1 cellular context compared by ENCODE assay signal in the genomic region with DNA sequence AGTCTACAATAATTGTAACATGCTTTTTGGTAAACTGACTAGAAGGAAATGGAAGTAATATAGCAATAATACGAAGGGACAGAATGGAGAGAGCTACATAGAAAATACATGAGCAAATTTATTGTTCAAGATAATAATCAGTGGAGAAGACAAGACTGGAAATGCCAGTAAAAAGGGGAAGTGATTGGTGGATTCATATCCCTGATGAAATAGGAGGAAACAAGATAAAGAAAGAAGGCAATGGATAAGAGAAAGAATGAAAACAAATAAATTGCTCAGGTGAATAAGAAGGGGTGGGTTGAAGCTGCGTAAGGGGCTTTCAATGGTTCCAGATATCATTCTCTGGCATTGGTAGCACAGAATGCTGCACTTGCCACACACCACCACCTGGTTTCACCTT.
TF ChIP-seq lines count a peak whose summit lies in the region.

No MANE protein-coding gene starts in this region.

TF ChIP-seq in WTC11, 78 proteins besides CTCF, POLR2A, EP300 and RAD21 (continued from another document):
- TF ChIP-seq PRDM15 (CRISPR knock-in tag; IDR thresholded peaks at IDR 0.05), result no peak
- TF ChIP-seq, protein P1, sequence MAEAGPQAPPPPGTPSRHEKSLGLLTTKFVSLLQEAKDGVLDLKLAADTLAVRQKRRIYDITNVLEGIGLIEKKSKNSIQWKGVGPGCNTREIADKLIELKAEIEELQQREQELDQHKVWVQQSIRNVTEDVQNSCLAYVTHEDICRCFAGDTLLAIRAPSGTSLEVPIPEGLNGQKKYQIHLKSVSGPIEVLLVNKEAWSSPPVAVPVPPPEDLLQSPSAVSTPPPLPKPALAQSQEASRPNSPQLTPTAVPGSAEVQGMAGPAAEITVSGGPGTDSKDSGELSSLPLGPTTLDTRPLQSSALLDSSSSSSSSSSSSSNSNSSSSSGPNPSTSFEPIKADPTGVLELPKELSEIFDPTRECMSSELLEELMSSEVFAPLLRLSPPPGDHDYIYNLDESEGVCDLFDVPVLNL (CRISPR knock-in tag; IDR thresholded peaks at IDR 0.05; ENCODE audit: borderline replicate concordance, low read depth), result no peak
- TF ChIP-seq, protein P2, sequence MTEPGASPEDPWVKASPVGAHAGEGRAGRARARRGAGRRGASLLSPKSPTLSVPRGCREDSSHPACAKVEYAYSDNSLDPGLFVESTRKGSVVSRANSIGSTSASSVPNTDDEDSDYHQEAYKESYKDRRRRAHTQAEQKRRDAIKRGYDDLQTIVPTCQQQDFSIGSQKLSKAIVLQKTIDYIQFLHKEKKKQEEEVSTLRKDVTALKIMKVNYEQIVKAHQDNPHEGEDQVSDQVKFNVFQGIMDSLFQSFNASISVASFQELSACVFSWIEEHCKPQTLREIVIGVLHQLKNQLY (CRISPR knock-in tag; IDR thresholded peaks at IDR 0.05), result no peak
- no peak for TF ChIP-seq ARID4B (CRISPR knock-in tag; IDR thresholded peaks at IDR 0.05; ENCODE audit: borderline replicate concordance)
- TF ChIP-seq, protein P3, sequence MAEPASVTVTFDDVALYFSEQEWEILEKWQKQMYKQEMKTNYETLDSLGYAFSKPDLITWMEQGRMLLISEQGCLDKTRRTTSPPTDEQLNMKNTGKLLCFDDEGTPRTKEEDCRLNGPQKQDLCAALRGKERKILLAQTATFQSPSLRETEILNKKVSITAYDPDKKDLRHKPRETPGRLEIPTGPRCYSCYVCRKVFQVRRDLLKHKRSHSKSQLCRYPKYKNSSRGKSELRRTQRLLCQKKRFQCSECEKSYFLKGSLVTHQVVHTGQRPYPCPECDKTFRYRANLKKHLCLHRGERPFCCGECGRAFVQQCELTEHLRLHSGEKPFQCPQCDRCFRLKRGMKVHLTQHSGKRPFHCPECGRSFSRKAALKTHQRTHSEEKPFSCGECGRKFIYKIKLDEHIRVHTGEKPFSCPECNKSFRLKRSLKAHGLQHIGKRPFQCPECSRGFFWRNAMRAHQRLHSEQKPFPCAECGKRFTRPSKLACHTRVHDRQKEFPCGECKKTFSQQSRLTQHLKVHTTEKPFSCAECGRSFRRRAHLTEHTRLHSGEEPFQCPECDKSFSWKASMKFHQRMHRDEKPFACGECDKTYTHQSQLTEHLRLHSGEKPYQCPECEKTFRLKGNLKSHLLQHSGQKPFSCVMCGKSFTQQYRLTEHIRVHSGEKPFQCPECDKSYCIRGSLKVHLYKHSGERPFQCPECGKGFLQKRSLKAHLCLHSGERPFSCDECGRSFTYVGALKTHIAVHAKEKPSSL (CRISPR knock-in tag; conservative IDR thresholded peaks at IDR 0.05), result no peak
- TF ChIP-seq CDX4 (CRISPR knock-in tag; IDR thresholded peaks at IDR 0.05; ENCODE audit: borderline replicate concordance), result no peak
- TF ChIP-seq CREB1 (CRISPR knock-in tag; IDR thresholded peaks at IDR 0.05), result no peak
- no peak for TF ChIP-seq SMAD4 (CRISPR knock-in tag; IDR thresholded peaks at IDR 0.05)
